Comparison of ENCODE assay signal across 22 cellular contexts in genomic region chr16:81649561-81649960, GRCh38.
DNase-seq lines count a peak whose midpoint lies in the region; ATAC-seq, FAIRE-seq and TF ChIP-seq lines count a peak whose summit lies in the region.
"Had no signal": no experiment of that assay in that cellular context is flagged by ENCODE, and none has a peak within 500 bp of the region (broad histone marks: within the 10 kb centered on the region; RNA-seq: fewer than 3 reads in every experiment).

No MANE protein-coding gene starts in this region.

- TF ChIP-seq POLR2A in transverse colon (IDR thresholded peaks at IDR 0.05) = no peak

- H3K27me3 ChIP-seq in fibroblast of lung (ENCODE audit: control insufficient read depth, insufficient read depth, low read length) (no peaks in the 10 kb centered on the region), transverse colon (no peaks in the 10 kb centered on the region)
- H3K27me3 ChIP-seq: ascending aorta, foreskin keratinocyte had no signal

- H3K4me1 Mint-ChIP-seq in activated T-helper 17 cell treated with anti-CD3 and anti-CD28 coated beads, Interleukin-2, amount 50 U/mL, for 72 hours = peaks cover 13% of the 10 kb centered on the region

- H3K79me2 ChIP-seq in fibroblast of lung (ENCODE audit: control insufficient read depth, insufficient read depth, low read length) = no peaks in the 10 kb centered on the region

- 71 to 92% methylated on average over 3 to 4 of the region's 4 CpGs for WGBS in transverse colon (ENCODE audit: low coverage in 1 of 2), 2 donors

- no peak for ATAC-seq in activated T-helper 17 cell treated with anti-CD3 and anti-CD28 coated beads, Interleukin-2, amount 50 U/mL, for 72 hours (replicated peaks)
- ATAC-seq in HG02623 (IDR thresholded peaks at IDR 0.05; ENCODE audit: unreplicated experiment) = no peak
- ATAC-seq: A549; foreskin keratinocyte; GM12878; naive thymus-derived CD8-positive, alpha-beta T cell had no signal

- DNase-seq in NCI-H345 (lab: John Stamatoyannopoulos, UW) = peak; percentile 29
- DNase-seq in NCI-H345 treated with DMSO at 0.1 percent for 48 hours (lab: John Stamatoyannopoulos, UW; ENCODE audit: unreplicated experiment) = no peak
- peak; percentile 55 to 83 for DNase-seq in fibroblast of lung (ENCODE audit: low read depth in 2 of 2)
- no peak for DNase-seq in transverse colon
- no peak for DNase-seq in AG20443 (ENCODE audit: low spot score)
- no peak for DNase-seq in D721Med (ENCODE audit: insufficient read length, low spot score)
- DNase-seq: activated CD4-positive, alpha-beta memory T cell treated with anti-CD3 and anti-CD28 coated beads, Interleukin-2, amount 10 ng/mL, durations not matched to agents 7 days and 5 days; activated naive CD4-positive, alpha-beta T cell treated with Interleukin-2 at 50 U/mL for 16 hours; endodermal cell; foreskin keratinocyte; GF-D8; GOT3; naive thymus-derived CD8-positive, alpha-beta T cell; posterior cingulate gyrus; Right ventricle myocardium superior; stimulated activated naive CD4-positive, alpha-beta T cell treated with Interleukin-2 at 50 U/mL for 16 hours; T-helper 1 cell had no signal

- H3K9me3 ChIP-seq in fibroblast of lung (ENCODE audit: control insufficient read depth, insufficient read depth, low read depth, low read length) = no peaks in the 10 kb centered on the region
- H3K9me3 ChIP-seq in transverse colon = no peaks in the 10 kb centered on the region
- H3K9me3 ChIP-seq: A549, ascending aorta had no signal

- no peaks in the 10 kb centered on the region for H4K20me1 ChIP-seq in fibroblast of lung (ENCODE audit: control insufficient read depth, extremely low read depth, insufficient read depth, low read length)

- no peak overlapping the region for H3K9ac ChIP-seq in fibroblast of lung (ENCODE audit: insufficient read depth, low read length)

- no peak overlapping the region for H2AFZ ChIP-seq in fibroblast of lung (ENCODE audit: low read length)

- H3K27ac ChIP-seq in fibroblast of lung (ENCODE audit: insufficient read depth, low read length) = no peak overlapping the region
- peak overlapping the region; percentile 73 to 82 (median 76) for H3K27ac ChIP-seq in transverse colon
- H3K27ac ChIP-seq: ascending aorta, foreskin keratinocyte had no signal

- peaks cover 4% of the 10 kb centered on the region for H3K9me3 Mint-ChIP-seq in activated T-helper 17 cell treated with anti-CD3 and anti-CD28 coated beads, Interleukin-2, amount 50 U/mL, for 72 hours
- H3K9me3 Mint-ChIP-seq: activated CD4-positive, alpha-beta memory T cell treated with anti-CD3 and anti-CD28 coated beads, Interleukin-2, amount 10 ng/mL, durations not matched to agents 7 days and 5 days; endodermal cell; naive thymus-derived CD8-positive, alpha-beta T cell had no signal

- TF ChIP-seq EP300 in transverse colon (IDR thresholded peaks at IDR 0.05; ENCODE audit: low read depth) = no peak

- peak overlapping the region; percentile 30 for H3K27ac Mint-ChIP-seq in activated T-helper 17 cell treated with anti-CD3 and anti-CD28 coated beads, Interleukin-2, amount 50 U/mL, for 72 hours
- H3K27ac Mint-ChIP-seq: activated CD4-positive, alpha-beta memory T cell treated with anti-CD3 and anti-CD28 coated beads, Interleukin-2, amount 10 ng/mL, durations not matched to agents 7 days and 5 days had no signal

- in situ Hi-C loops in transverse colon (cut with MboI; ENCODE audit: low pct_ligation_motif_present in 1 of 4, low pct_unique_long_range_greater_than_20kb in 1 of 4, low sequenced_read_pairs in 3 of 4) = no loop called here

- H3K4me1 ChIP-seq in fibroblast of lung (ENCODE audit: control insufficient read depth, extremely low read depth, insufficient read depth, low read length) (peaks cover 3% of the 10 kb centered on the region), transverse colon (peaks cover 3 to 25% (median 6%) of the 10 kb centered on the region in 4 donors)
- H3K4me1 ChIP-seq: ascending aorta had no signal

- H3K4me3 ChIP-seq in fibroblast of lung (replicated peaks in 1 of 4; ENCODE audit: control extremely low read depth in 1 of 4, insufficient read depth in 1 of 4, low read depth in 3 of 4, low read length in 4 of 4) = no peak overlapping the region
- H3K4me3 ChIP-seq in transverse colon = no peak overlapping the region
- H3K4me3 ChIP-seq: A549, ascending aorta, GM12878 had no signal

- intact Hi-C loops in transverse colon (cut with DNase I; ENCODE audit: low total_unique reads) = no loop called here

- no peak for FAIRE-seq in D721Med (lab: Jason Lieb, UNC)
- FAIRE-seq: A549, GM12878 had no signal

- no peak overlapping the region for H3K4me3 Mint-ChIP-seq in activated T-helper 17 cell treated with anti-CD3 and anti-CD28 coated beads, Interleukin-2, amount 50 U/mL, for 72 hours
- H3K4me3 Mint-ChIP-seq: activated CD4-positive, alpha-beta memory T cell treated with anti-CD3 and anti-CD28 coated beads, Interleukin-2, amount 10 ng/mL, durations not matched to agents 7 days and 5 days; endodermal cell; naive thymus-derived CD8-positive, alpha-beta T cell had no signal

- H3K4me2 ChIP-seq in fibroblast of lung (ENCODE audit: extremely low read depth, insufficient read depth, low read length) = peak overlapping the region; percentile 25
- H3K4me2 ChIP-seq: A549 had no signal

- H3K36me3 Mint-ChIP-seq in activated T-helper 17 cell treated with anti-CD3 and anti-CD28 coated beads, Interleukin-2, amount 50 U/mL, for 72 hours (ENCODE audit: low read depth) = peaks cover 8% of the 10 kb centered on the region

- no peaks in the 10 kb centered on the region for H3K27me3 Mint-ChIP-seq in activated T-helper 17 cell treated with anti-CD3 and anti-CD28 coated beads, Interleukin-2, amount 50 U/mL, for 72 hours
- H3K27me3 Mint-ChIP-seq: activated CD4-positive, alpha-beta memory T cell treated with anti-CD3 and anti-CD28 coated beads, Interleukin-2, amount 10 ng/mL, durations not matched to agents 7 days and 5 days; naive thymus-derived CD8-positive, alpha-beta T cell had no signal

- H3K36me3 ChIP-seq in fibroblast of lung (ENCODE audit: control insufficient read depth, insufficient read depth, low read length) = peaks cover 1% of the 10 kb centered on the region
- H3K36me3 ChIP-seq in transverse colon = peaks cover 0 to 8% (median 2%) of the 10 kb centered on the region in 4 donors

- TF ChIP-seq CTCF in fibroblast of lung (conservative IDR thresholded peaks at IDR 0.05 in 1 of 2, IDR thresholded peaks at IDR 0.05 in 1 of 2; ENCODE audit: low read depth in 1 of 2, low read length in 2 of 2) (no peak), transverse colon (IDR thresholded peaks at IDR 0.05) (no peak), D721Med (IDR thresholded peaks at IDR 0.05; ENCODE audit: insufficient read depth, missing control alignments) (no peak)

Comparison
In these comparisons a context has a peak if more than half of its experiments do, and no peak if none do; other contexts are left out.
1. DNase-seq: peak in NCI-H345 (single experiment) and fibroblast of lung (2 of 2); none in NCI-H345 treated with DMSO at 0.1 percent for 48 hours (single experiment), transverse colon (single experiment), AG20443 (single experiment) and D721Med (single experiment).